In the genomic region with DNA sequence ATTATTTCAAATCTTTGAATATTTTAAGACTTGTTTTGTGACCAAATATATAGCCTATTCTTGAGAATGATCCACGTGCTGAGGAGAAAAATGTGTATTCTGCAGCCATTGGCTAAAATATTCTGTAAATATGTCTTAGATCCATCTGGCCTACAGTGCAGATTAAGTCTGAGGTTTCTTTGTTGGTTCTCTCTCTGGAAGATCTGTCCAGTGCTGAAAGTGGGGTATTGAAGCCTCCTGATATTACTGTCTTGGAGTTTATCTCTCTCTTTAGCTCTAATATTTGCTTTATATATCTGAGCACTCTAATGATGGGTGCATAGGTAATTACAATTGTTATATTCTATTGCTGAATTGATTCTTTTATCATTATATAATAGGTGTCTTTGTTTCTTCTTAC, we compare ENCODE assay signal across 20 cellular contexts.
A peak's percentile ranks its signal among the peaks of the same experiment; 100 is the strongest.
DNase-seq lines count a peak whose midpoint lies in the region; ATAC-seq and TF ChIP-seq lines count a peak whose summit lies in the region.
"Had no signal": no experiment of that assay in that cellular context is flagged by ENCODE, and none has a peak within 500 bp of the region (broad histone marks: within the 10 kb centered on the region; RNA-seq: fewer than 3 reads in every experiment).

No MANE protein-coding gene starts in this region.

- ATAC-seq in GM23338 (no peak), GM21717 (IDR thresholded peaks at IDR 0.05; ENCODE audit: unreplicated experiment) (no peak), GM18867 (IDR thresholded peaks at IDR 0.05; ENCODE audit: unreplicated experiment) (no peak)

- intact Hi-C loops in MCF 10A (cut with micrococcal nuclease) = no loop called here
- intact Hi-C loops in mammary epithelial cell (cut with micrococcal nuclease) = no loop called here

- H3K4me3 Mint-ChIP-seq in MCF 10A (ENCODE audit: unreplicated experiment) (no peak overlapping the region), GM23338 (no peak overlapping the region)
- H3K4me3 Mint-ChIP-seq: B cell; CD4-positive, alpha-beta T cell; CD8-positive, alpha-beta memory T cell had no signal

- H3K9me2 ChIP-seq in GM23338 (ENCODE audit: insufficient read depth) = no peaks in the 10 kb centered on the region

- CTCF ChIA-PET in MCF 10A (lab: Yijun Ruan, JAX) = no interaction called here
- CTCF ChIA-PET in mammary epithelial cell (lab: Charles Lee; ENCODE audit: low non-redundant PET) = no interaction called here

- H3K79me2 ChIP-seq in mammary epithelial cell (ENCODE audit: insufficient read depth, low read length) (no peaks in the 10 kb centered on the region), GM23338 (replicated peaks; ENCODE audit: insufficient read depth) (no peaks in the 10 kb centered on the region; the same call in 1 of the 2 replicates)

- dilution Hi-C loops in mammary epithelial cell (cut with HindIII; ENCODE audit: low sequenced_read_pairs) = no loop called here

- H2AFZ ChIP-seq in mammary epithelial cell (ENCODE audit: low read depth, low read length) (no peak overlapping the region), GM23338 (no peak overlapping the region)

- no peak overlapping the region for H3K27ac Mint-ChIP-seq in MCF 10A (ENCODE audit: low read depth, unreplicated experiment)
- H3K27ac Mint-ChIP-seq in GM23338 = no peak overlapping the region
- H3K27ac Mint-ChIP-seq: B cell; CD4-positive, alpha-beta T cell; CD8-positive, alpha-beta memory T cell had no signal

- DNase-seq in MCF 10A (ENCODE audit: unreplicated experiment) (peak; percentile 9), mammary epithelial cell (no peak), GM23338 (ENCODE audit: low spot score) (no peak), left kidney (ENCODE audit: low read depth, low spot score) (peak; percentile 19), Ammon's horn (ENCODE audit: low spot score) (no peak)
- DNase-seq: 8988T; CD4-positive, alpha-beta T cell; CD8-positive, alpha-beta memory T cell; DMS 273 treated with DMSO at 0.1 percent for 48 hours; DMS79; EL; GDM1; GOT3 had no signal

- no peak overlapping the region for H3K4me3 ChIP-seq in mammary epithelial cell (replicated peaks in 1 of 3; ENCODE audit: insufficient read depth in 1 of 3, low read depth in 2 of 3, low read length in 3 of 3)
- H3K4me3 ChIP-seq in GM23338 = no peak overlapping the region
- H3K4me3 ChIP-seq: BLaER1, HAP-1 had no signal

- no peak for TF ChIP-seq CTCF in MCF 10A (IDR thresholded peaks at IDR 0.05; ENCODE audit: unreplicated experiment)
- TF ChIP-seq CTCF in mammary epithelial cell (conservative IDR thresholded peaks at IDR 0.05 in 1 of 2, IDR thresholded peaks at IDR 0.05 in 1 of 2; ENCODE audit: extremely low read depth in 1 of 2, insufficient read depth in 1 of 2, low read depth in 1 of 2, low read length in 2 of 2) = no peak
- no peak for TF ChIP-seq CTCF in GM23338 (conservative IDR thresholded peaks at IDR 0.05; ENCODE audit: low read depth in 2 of 2)

- H3K27me3 ChIP-seq in mammary epithelial cell (ENCODE audit: insufficient read depth, low read length) (no peaks in the 10 kb centered on the region), GM23338 (ENCODE audit: insufficient read depth) (no peaks in the 10 kb centered on the region)
- H3K27me3 ChIP-seq: BLaER1 had no signal

- POLR2A ChIA-PET in MCF 10A (lab: Yijun Ruan, JAX) = interaction anchor here (0.6 kb wide), 1 partner anchor 15 kb away, joined by 3 read pairs; no protein-coding TSS in a partner anchor

- no peak overlapping the region for H3K9ac ChIP-seq in mammary epithelial cell (ENCODE audit: insufficient read depth, low read length)
- H3K9ac ChIP-seq: BLaER1 had no signal

- H3K4me2 ChIP-seq in mammary epithelial cell (ENCODE audit: insufficient read depth, low read depth, low read length) (no peak overlapping the region), GM23338 (no peak overlapping the region)
- H3K4me2 ChIP-seq: BLaER1 had no signal

- H3K36me3 Mint-ChIP-seq in MCF 10A (ENCODE audit: insufficient read depth, unreplicated experiment) = no peaks in the 10 kb centered on the region
- no peaks in the 10 kb centered on the region for H3K36me3 Mint-ChIP-seq in GM23338 (ENCODE audit: low read depth)
- H3K36me3 Mint-ChIP-seq: CD8-positive, alpha-beta memory T cell had no signal

- H3K4me1 ChIP-seq in mammary epithelial cell (ENCODE audit: insufficient read depth, low read length) (no peaks in the 10 kb centered on the region), GM23338 (ENCODE audit: insufficient read depth) (no peaks in the 10 kb centered on the region)
- H3K4me1 ChIP-seq: BLaER1, HAP-1 had no signal

- in situ Hi-C loops in mammary epithelial cell (cut with MboI; ENCODE audit: low sequenced_read_pairs in 2 of 2) = no loop called here

- no peaks in the 10 kb centered on the region for H4K20me1 ChIP-seq in mammary epithelial cell (ENCODE audit: insufficient read depth, low read length)
- H4K20me1 ChIP-seq in GM23338 (replicated peaks; ENCODE audit: insufficient read depth) = no peaks in the 10 kb centered on the region; the same call in 1 of the 2 replicates
- H4K20me1 ChIP-seq: BLaER1 had no signal

- no peak overlapping the region for H3K27ac ChIP-seq in mammary epithelial cell (ENCODE audit: insufficient read depth, low read depth, low read length)
- H3K27ac ChIP-seq in GM23338 (ENCODE audit: low read depth) = no peak overlapping the region
- H3K27ac ChIP-seq: BLaER1, C4-2B had no signal

- WGBS in mammary epithelial cell (ENCODE audit: low coverage, missing lambda C conversion rate) = 0% methylated on average over 1 of the region's 1 CpG

- no TSS peak for BruUV-seq in MCF 10A (replicated peaks; lab: Mats Ljungman, UMichigan)
- no TSS peak for BruUV-seq in mammary epithelial cell (replicated peaks; lab: Mats Ljungman, UMichigan)

- peaks cover 20% of the 10 kb centered on the region for H3K9me3 ChIP-seq in mammary epithelial cell (replicated peaks; ENCODE audit: insufficient read depth, low read length)
- H3K9me3 ChIP-seq: BLaER1, HAP-1 had no signal

- H3K4me1 Mint-ChIP-seq in MCF 10A (ENCODE audit: insufficient read depth, unreplicated experiment) (no peaks in the 10 kb centered on the region), GM23338 (peaks cover 1% of the 10 kb centered on the region; the same call in 2 of the 3 replicates)
- H3K4me1 Mint-ChIP-seq: B cell; CD8-positive, alpha-beta memory T cell had no signal

- H3K9me3 Mint-ChIP-seq in MCF 10A (ENCODE audit: unreplicated experiment) (no peaks in the 10 kb centered on the region), GM23338 (peaks cover 2% of the 10 kb centered on the region; the same call in 1 of the 3 replicates)

- H3K36me3 ChIP-seq in mammary epithelial cell (ENCODE audit: insufficient read depth, low read length) = no peaks in the 10 kb centered on the region
- no peaks in the 10 kb centered on the region for H3K36me3 ChIP-seq in GM23338 (ENCODE audit: insufficient read depth)
- H3K36me3 ChIP-seq: BLaER1, HAP-1 had no signal

- H3K27me3 Mint-ChIP-seq in MCF 10A (ENCODE audit: insufficient read depth, unreplicated experiment) (peaks cover 47% of the 10 kb centered on the region), GM23338 (ENCODE audit: insufficient read depth, low read depth, poor library complexity) (no peaks in the 10 kb centered on the region)
- H3K27me3 Mint-ChIP-seq: B cell; CD4-positive, alpha-beta T cell had no signal

- no peaks in the 10 kb centered on the region for H3F3A ChIP-seq in GM23338 (replicated peaks; ENCODE audit: low read depth)

TF ChIP-seq in GM23338, 12 proteins besides CTCF, POLR2A, EP300 and RAD21 (continues in another document):
- no peak for TF ChIP-seq ZNF114 (CRISPR knock-in tag; IDR thresholded peaks at IDR 0.05)

TF ChIP-seq in PFSK-1, 5 proteins besides CTCF, POLR2A, EP300 and RAD21:
- TF ChIP-seq SIN3A (IDR thresholded peaks at IDR 0.05; ENCODE audit: borderline replicate concordance, insufficient read depth, low read length) (no peak), POLR2AphosphoS5 (IDR thresholded peaks at IDR 0.05; ENCODE audit: low read depth, low read length) (no peak), TAF1 (IDR thresholded peaks at IDR 0.05; ENCODE audit: borderline replicate concordance, insufficient read depth, low read length) (no peak), FOXP2 (optimal IDR thresholded peaks at IDR 0.05; ENCODE audit: borderline replicate concordance, extremely low read depth, extremely low read length, insufficient read depth) (no peak)
- TF ChIP-seq, protein P1, sequence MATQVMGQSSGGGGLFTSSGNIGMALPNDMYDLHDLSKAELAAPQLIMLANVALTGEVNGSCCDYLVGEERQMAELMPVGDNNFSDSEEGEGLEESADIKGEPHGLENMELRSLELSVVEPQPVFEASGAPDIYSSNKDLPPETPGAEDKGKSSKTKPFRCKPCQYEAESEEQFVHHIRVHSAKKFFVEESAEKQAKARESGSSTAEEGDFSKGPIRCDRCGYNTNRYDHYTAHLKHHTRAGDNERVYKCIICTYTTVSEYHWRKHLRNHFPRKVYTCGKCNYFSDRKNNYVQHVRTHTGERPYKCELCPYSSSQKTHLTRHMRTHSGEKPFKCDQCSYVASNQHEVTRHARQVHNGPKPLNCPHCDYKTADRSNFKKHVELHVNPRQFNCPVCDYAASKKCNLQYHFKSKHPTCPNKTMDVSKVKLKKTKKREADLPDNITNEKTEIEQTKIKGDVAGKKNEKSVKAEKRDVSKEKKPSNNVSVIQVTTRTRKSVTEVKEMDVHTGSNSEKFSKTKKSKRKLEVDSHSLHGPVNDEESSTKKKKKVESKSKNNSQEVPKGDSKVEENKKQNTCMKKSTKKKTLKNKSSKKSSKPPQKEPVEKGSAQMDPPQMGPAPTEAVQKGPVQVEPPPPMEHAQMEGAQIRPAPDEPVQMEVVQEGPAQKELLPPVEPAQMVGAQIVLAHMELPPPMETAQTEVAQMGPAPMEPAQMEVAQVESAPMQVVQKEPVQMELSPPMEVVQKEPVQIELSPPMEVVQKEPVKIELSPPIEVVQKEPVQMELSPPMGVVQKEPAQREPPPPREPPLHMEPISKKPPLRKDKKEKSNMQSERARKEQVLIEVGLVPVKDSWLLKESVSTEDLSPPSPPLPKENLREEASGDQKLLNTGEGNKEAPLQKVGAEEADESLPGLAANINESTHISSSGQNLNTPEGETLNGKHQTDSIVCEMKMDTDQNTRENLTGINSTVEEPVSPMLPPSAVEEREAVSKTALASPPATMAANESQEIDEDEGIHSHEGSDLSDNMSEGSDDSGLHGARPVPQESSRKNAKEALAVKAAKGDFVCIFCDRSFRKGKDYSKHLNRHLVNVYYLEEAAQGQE (IDR thresholded peaks at IDR 0.05; ENCODE audit: insufficient read depth in 1 of 2, low read depth in 2 of 2, low read length in 2 of 2) = peak; percentile 51 to 86; a peak in 3 of 4 replicates

Comparison
In these comparisons a context has a peak if more than half of its experiments do, and no peak if none do; other contexts are left out.
1. DNase-seq: peak in MCF 10A (single experiment) and left kidney (single experiment); none in mammary epithelial cell (single experiment), GM23338 (single experiment) and Ammon's horn (single experiment).